In the genomic region with DNA sequence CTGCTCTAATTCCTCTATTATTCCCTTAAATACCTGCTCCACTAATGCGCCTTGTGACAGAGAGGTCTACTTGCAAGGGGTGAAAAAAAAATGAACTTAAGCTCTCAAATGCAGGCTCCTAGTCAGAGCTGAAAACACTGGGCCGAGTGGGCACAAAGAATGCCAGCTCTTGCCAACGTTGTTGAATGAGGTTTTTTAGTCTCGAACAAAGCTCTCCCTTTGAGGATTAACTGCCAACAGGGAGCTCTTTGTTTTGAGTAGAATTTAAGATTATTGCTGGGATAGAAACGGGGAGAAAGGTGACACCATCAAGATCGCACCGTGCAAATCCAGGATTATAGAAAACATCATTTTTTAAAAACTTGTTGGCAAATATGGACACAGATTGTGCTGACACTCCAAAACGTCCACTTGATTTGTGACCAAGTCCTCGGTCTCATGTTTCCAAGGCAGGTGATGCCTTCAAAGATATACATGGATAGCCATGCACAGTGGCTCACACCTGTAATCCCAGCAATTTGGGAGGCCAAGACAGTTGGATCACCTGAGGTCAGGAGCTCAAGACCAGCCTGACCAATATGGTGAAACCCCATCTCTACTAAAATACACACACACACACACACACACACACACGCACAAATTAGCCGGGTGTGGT, we compare ENCODE assay signal across 21 cellular contexts.
DNase-seq lines count a peak whose midpoint lies in the region; ATAC-seq and TF ChIP-seq lines count a peak whose summit lies in the region.
"Had no signal": no experiment of that assay in that cellular context is flagged by ENCODE, and none has a peak within 500 bp of the region (broad histone marks: within the 10 kb centered on the region; RNA-seq: fewer than 3 reads in every experiment).

No MANE protein-coding gene starts in this region.

- TF ChIP-seq CTCF in thyroid gland (IDR thresholded peaks at IDR 0.05) = no peak

- H3K9me3 ChIP-seq in thyroid gland = no peaks in the 10 kb centered on the region
- H3K9me3 ChIP-seq: psoas muscle, upper lobe of left lung had no signal

- H3K27me3 ChIP-seq in thyroid gland = no peaks in the 10 kb centered on the region
- H3K27me3 ChIP-seq: upper lobe of left lung had no signal

- no peak for TF ChIP-seq POLR2A in thyroid gland (IDR thresholded peaks at IDR 0.05)

- H3K36me3 ChIP-seq in thyroid gland = no peaks in the 10 kb centered on the region
- H3K36me3 ChIP-seq: upper lobe of left lung had no signal

- H3K4me3 ChIP-seq in thyroid gland (replicated peaks in 1 of 3) = no peak overlapping the region
- H3K4me3 ChIP-seq: psoas muscle, skin epidermis, upper lobe of left lung had no signal

- ATAC-seq in HG03196 (IDR thresholded peaks at IDR 0.05; ENCODE audit: unreplicated experiment) = no peak
- ATAC-seq: psoas muscle; stimulated activated naive CD8-positive, alpha-beta T cell treated with anti-CD3 and anti-CD28 coated beads, Interleukin-15, amount 100 ng/mL, for 72 hours had no signal

- DNase-seq in amygdala (lab: John Stamatoyannopoulos, UW) (peak in 48 of 56 donors; percentile 11 to 90 (median 60)), foreskin melanocyte (peak; percentile 57), nucleus accumbens (lab: John Stamatoyannopoulos, UW) (peak in 50 of 56 donors; percentile 9 to 86 (median 66)), thyroid gland (peak; percentile 65 to 70), SIG-M5 (lab: John Stamatoyannopoulos, UW) (no peak)
- DNase-seq in activated naive CD4-positive, alpha-beta T cell treated with Interleukin-2 at 50 U/mL for 16 hours = no peak
- DNase-seq: activated B cell treated with CpG ODN at 0.5 μM for 24 hours; activated naive CD4-positive, alpha-beta T cell treated with anti-CD3 and anti-CD28 coated beads, Interleukin-2, amount 10 ng/mL, durations not matched to agents 7 days and 5 days; Calu3; DMS79 treated with DMSO at 0.1 percent for 48 hours; MV-4-11; NCI-H146; NCI-H446 treated with DMSO at 0.1 percent for 48 hours; psoas muscle; stimulated activated CD8-positive, alpha-beta memory T cell treated with anti-CD3 and anti-CD28 coated beads, Interleukin-4, amount 100 ng/mL, for 48 hours; stimulated activated naive CD8-positive, alpha-beta T cell treated with anti-CD3 and anti-CD28 coated beads, Interleukin-15, amount 100 ng/mL, for 72 hours; T-helper 1 cell had no signal

- intact Hi-C loops in thyroid gland (cut with DNase I) = no loop called here

- peaks cover 3 to 13% of the 10 kb centered on the region in 2 donors for H3K4me1 ChIP-seq in thyroid gland
- H3K4me1 ChIP-seq: psoas muscle, upper lobe of left lung had no signal

- H3K27ac ChIP-seq in thyroid gland = peak overlapping the region in 1 of 3 donors; percentile 50
- H3K27ac ChIP-seq: C4-2B, psoas muscle, upper lobe of left lung had no signal

- 39 to 46% methylated on average over 11 of the region's 11 CpGs for whole genome bisulfite sequencing in thyroid gland, 2 donors

Comparison
In these comparisons a context has a peak if more than half of its experiments do, and no peak if none do; other contexts are left out.
1. DNase-seq: peak in amygdala (48 of 56), foreskin melanocyte (single experiment), nucleus accumbens (50 of 56) and thyroid gland (2 of 2); none in activated naive CD4-positive, alpha-beta T cell treated with Interleukin-2 at 50 U/mL for 16 hours (single experiment) and SIG-M5 (single experiment).